ENCODE assay signal across 1 cellular context in genomic region chr11:61362542-61362875, GRCh38.
TF ChIP-seq lines count a peak whose summit lies in the region.

No MANE protein-coding gene starts in this region.

TF ChIP-seq in endothelial cell of umbilical vein, 7 proteins besides CTCF, POLR2A, EP300 and RAD21:
- TF ChIP-seq GATA2 (IDR thresholded peaks at IDR 0.05; ENCODE audit: insufficient read depth, insufficient read length, low read depth, low read length), result no peak
